In genomic region chr19:35856001-35856400, GRCh38 we compare ENCODE assay signal across 15 cellular contexts. TPM values are rescaled to one million over a fixed set of nuclear protein-coding genes. Genes with fewer than 3 reads are reported as not detected.
DNase-seq lines count a peak whose midpoint lies in the region; ATAC-seq and TF ChIP-seq lines count a peak whose summit lies in the region.
"Had no signal": no experiment of that assay in that cellular context is flagged by ENCODE, and none has a peak within 500 bp of the region (broad histone marks: within the 10 kb centered on the region; RNA-seq: fewer than 3 reads in every experiment).

No MANE protein-coding gene starts in this region.

- no peak overlapping the region for H3K27ac ChIP-seq in RWPE2 (ENCODE audit: poor library complexity, severe bottlenecking)
- H3K27ac ChIP-seq: tibial artery had no signal

- intact Hi-C loops in Right ventricle myocardium inferior (cut with DNase I) (no loop called here), left ventricle myocardium superior (cut with micrococcal nuclease) (no loop called here)

- H3K4me3 Mint-ChIP-seq in stimulated activated effector memory CD8-positive, alpha-beta T cell treated with anti-CD3 and anti-CD28 coated beads, Interleukin-12 subunit alpha, Interleukin-12 subunit beta, amount 100 ng/mL, for 72 hours, result peak overlapping the region; percentile 76

- H3K9me3 Mint-ChIP-seq in stimulated activated effector memory CD8-positive, alpha-beta T cell treated with anti-CD3 and anti-CD28 coated beads, Interleukin-12 subunit alpha, Interleukin-12 subunit beta, amount 100 ng/mL, for 72 hours, result no peaks in the 10 kb centered on the region
- H3K9me3 Mint-ChIP-seq: memory B cell had no signal

- ATAC-seq in Right ventricle myocardium inferior (no peak), left ventricle myocardium superior (no peak), RWPE2 (ENCODE audit: low read depth) (peak; percentile 47; the same call in 1 of the 3 replicates), HG02970 (IDR thresholded peaks at IDR 0.05; ENCODE audit: low FRiP score, unreplicated experiment) (no peak), HG03432 (IDR thresholded peaks at IDR 0.05; ENCODE audit: unreplicated experiment) (no peak)
- no peak for ATAC-seq in stimulated activated effector memory CD8-positive, alpha-beta T cell treated with anti-CD3 and anti-CD28 coated beads, Interleukin-12 subunit alpha, Interleukin-12 subunit beta, amount 100 ng/mL, for 72 hours

- H3K27ac Mint-ChIP-seq in stimulated activated effector memory CD8-positive, alpha-beta T cell treated with anti-CD3 and anti-CD28 coated beads, Interleukin-12 subunit alpha, Interleukin-12 subunit beta, amount 100 ng/mL, for 72 hours, result no peak overlapping the region
- H3K27ac Mint-ChIP-seq: CD4-positive, CD25-positive, alpha-beta regulatory T cell; memory B cell had no signal

- H3K36me3 Mint-ChIP-seq in stimulated activated effector memory CD8-positive, alpha-beta T cell treated with anti-CD3 and anti-CD28 coated beads, Interleukin-12 subunit alpha, Interleukin-12 subunit beta, amount 100 ng/mL, for 72 hours, result no peaks in the 10 kb centered on the region
- H3K36me3 Mint-ChIP-seq: memory B cell had no signal

- no peak for TF ChIP-seq CTCF in RWPE2 (IDR thresholded peaks at IDR 0.05; ENCODE audit: poor library complexity, severe bottlenecking)

- H3K4me1 Mint-ChIP-seq in stimulated activated effector memory CD8-positive, alpha-beta T cell treated with anti-CD3 and anti-CD28 coated beads, Interleukin-12 subunit alpha, Interleukin-12 subunit beta, amount 100 ng/mL, for 72 hours, result peaks cover 22% of the 10 kb centered on the region

- H3K4me1 ChIP-seq in RWPE2 (ENCODE audit: insufficient read depth, poor library complexity, severe bottlenecking), result no peaks in the 10 kb centered on the region

- H3K27me3 ChIP-seq in RWPE2 (ENCODE audit: insufficient read depth, poor library complexity, severe bottlenecking), result peaks cover 33% of the 10 kb centered on the region

- H3K4me3 ChIP-seq in RWPE2 (ENCODE audit: severe bottlenecking) (peak overlapping the region; percentile 31), iPS-11a (ENCODE audit: low read depth, low read length) (peak overlapping the region; percentile 54)

- no peaks in the 10 kb centered on the region for H3K9me3 ChIP-seq in RWPE2 (ENCODE audit: severe bottlenecking)

- peak; percentile 18 for DNase-seq in Right ventricle myocardium inferior (ENCODE audit: missing footprints)
- DNase-seq in left ventricle myocardium superior, result no peak
- DNase-seq in RWPE2 (ENCODE audit: low spot score), result no peak
- no peak for DNase-seq in stimulated activated effector memory CD8-positive, alpha-beta T cell treated with anti-CD3 and anti-CD28 coated beads, Interleukin-12 subunit alpha, Interleukin-12 subunit beta, amount 100 ng/mL, for 72 hours (ENCODE audit: low spot score in 2 of 2)
- DNase-seq in effector CD8-positive, alpha-beta T cell (lab: John Stamatoyannopoulos, UW), result no peak
- DNase-seq: CD4-positive, CD25-positive, alpha-beta regulatory T cell; erythroblast; NCI-H510A; tibial artery had no signal

- H3K36me3 ChIP-seq in RWPE2 (ENCODE audit: low read depth), result no peaks in the 10 kb centered on the region
- H3K36me3 ChIP-seq: tibial artery had no signal

RNA-seq across cellular contexts. Expression of gene KIRREL2, which starts 0.7 kb away (rescaled TPM):
- not detected for total RNA-seq in Right ventricle myocardium inferior
- total RNA-seq in left ventricle myocardium superior, result 0.12 TPM
- total RNA-seq: CD4-positive, CD25-positive, alpha-beta regulatory T cell; HT-29 had no signal

RNA-seq across cellular contexts. Expression of gene NPHS1, which starts 3.7 kb away (rescaled TPM):
- total RNA-seq in Right ventricle myocardium inferior, result not detected
- total RNA-seq in left ventricle myocardium superior, result not detected
- total RNA-seq: CD4-positive, CD25-positive, alpha-beta regulatory T cell; H4; HT-29 had no signal

RNA-seq across cellular contexts. Expression of gene APLP1, which starts 12.4 kb away (rescaled TPM):
- total RNA-seq in Right ventricle myocardium inferior, result 20.5 TPM
- 25.7 TPM for total RNA-seq in left ventricle myocardium superior
- total RNA-seq: CD4-positive, CD25-positive, alpha-beta regulatory T cell had no signal

RNA-seq across cellular contexts. Expression of gene PRODH2, which starts 43.4 kb away (rescaled TPM):
- not detected for total RNA-seq in Right ventricle myocardium inferior
- total RNA-seq in left ventricle myocardium superior, result not detected
- total RNA-seq: CD4-positive, CD25-positive, alpha-beta regulatory T cell; H4; HT-29 had no signal

RNA-seq across cellular contexts. Expression of gene NFKBID, which starts 44.3 kb away (rescaled TPM):
- total RNA-seq in Right ventricle myocardium inferior (2.1 TPM), left ventricle myocardium superior (3.8 TPM)
